Comparison of ENCODE assay signal across 1 cellular context in genomic region chr20:64024141-64024990, GRCh38.
TF ChIP-seq lines count a peak whose summit lies in the region.

No MANE protein-coding gene starts in this region.

TF ChIP-seq in HepG2, 621 proteins besides CTCF, POLR2A, EP300 and RAD21 (continued from another document):
- TF ChIP-seq, protein P1, sequence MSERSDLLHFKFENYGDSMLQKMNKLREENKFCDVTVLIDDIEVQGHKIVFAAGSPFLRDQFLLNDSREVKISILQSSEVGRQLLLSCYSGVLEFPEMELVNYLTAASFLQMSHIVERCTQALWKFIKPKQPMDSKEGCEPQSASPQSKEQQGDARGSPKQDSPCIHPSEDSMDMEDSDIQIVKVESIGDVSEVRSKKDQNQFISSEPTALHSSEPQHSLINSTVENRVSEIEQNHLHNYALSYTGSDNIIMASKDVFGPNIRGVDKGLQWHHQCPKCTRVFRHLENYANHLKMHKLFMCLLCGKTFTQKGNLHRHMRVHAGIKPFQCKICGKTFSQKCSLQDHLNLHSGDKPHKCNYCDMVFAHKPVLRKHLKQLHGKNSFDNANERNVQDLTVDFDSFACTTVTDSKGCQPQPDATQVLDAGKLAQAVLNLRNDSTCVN (CRISPR knock-in tag; IDR thresholded peaks at IDR 0.05; ENCODE audit: borderline replicate concordance), result peak; percentile 78; the same call in 1 of the 2 replicates
- TF ChIP-seq, protein P2, sequence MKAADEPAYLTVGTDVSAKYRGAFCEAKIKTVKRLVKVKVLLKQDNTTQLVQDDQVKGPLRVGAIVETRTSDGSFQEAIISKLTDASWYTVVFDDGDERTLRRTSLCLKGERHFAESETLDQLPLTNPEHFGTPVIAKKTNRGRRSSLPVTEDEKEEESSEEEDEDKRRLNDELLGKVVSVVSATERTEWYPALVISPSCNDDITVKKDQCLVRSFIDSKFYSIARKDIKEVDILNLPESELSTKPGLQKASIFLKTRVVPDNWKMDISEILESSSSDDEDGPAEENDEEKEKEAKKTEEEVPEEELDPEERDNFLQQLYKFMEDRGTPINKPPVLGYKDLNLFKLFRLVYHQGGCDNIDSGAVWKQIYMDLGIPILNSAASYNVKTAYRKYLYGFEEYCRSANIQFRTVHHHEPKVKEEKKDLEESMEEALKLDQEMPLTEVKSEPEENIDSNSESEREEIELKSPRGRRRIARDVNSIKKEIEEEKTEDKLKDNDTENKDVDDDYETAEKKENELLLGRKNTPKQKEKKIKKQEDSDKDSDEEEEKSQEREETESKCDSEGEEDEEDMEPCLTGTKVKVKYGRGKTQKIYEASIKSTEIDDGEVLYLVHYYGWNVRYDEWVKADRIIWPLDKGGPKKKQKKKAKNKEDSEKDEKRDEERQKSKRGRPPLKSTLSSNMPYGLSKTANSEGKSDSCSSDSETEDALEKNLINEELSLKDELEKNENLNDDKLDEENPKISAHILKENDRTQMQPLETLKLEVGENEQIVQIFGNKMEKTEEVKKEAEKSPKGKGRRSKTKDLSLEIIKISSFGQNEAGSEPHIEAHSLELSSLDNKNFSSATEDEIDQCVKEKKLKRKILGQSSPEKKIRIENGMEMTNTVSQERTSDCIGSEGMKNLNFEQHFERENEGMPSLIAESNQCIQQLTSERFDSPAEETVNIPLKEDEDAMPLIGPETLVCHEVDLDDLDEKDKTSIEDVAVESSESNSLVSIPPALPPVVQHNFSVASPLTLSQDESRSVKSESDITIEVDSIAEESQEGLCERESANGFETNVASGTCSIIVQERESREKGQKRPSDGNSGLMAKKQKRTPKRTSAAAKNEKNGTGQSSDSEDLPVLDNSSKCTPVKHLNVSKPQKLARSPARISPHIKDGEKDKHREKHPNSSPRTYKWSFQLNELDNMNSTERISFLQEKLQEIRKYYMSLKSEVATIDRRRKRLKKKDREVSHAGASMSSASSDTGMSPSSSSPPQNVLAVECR (CRISPR knock-in tag; IDR thresholded peaks at IDR 0.05; ENCODE audit: borderline replicate concordance), result peak; percentile 81
- TF ChIP-seq MTA3 (CRISPR knock-in tag; IDR thresholded peaks at IDR 0.05) (no peak), NONO (IDR thresholded peaks at IDR 0.05) (no peak), NONO (CRISPR knock-in tag; conservative IDR thresholded peaks at IDR 0.05) (peak; percentile 87), FOXO4 (CRISPR knock-in tag; conservative IDR thresholded peaks at IDR 0.05) (0 out of 2 replicates have a peak, but pooled peaks have one; percentile 5), MAFF (IDR thresholded peaks at IDR 0.05; ENCODE audit: low read depth, low read length) (no peak), PCBP2 (optimal IDR thresholded peaks at IDR 0.05; ENCODE audit: low read depth, low read length, poor library complexity, severe bottlenecking) (no peak), HDAC2 (CRISPR knock-in tag; IDR thresholded peaks at IDR 0.05) (peak; percentile 94), KAT8 (CRISPR knock-in tag; IDR thresholded peaks at IDR 0.05) (peak; percentile 76; the same call in 1 of the 2 replicates), ZHX2 (IDR thresholded peaks at IDR 0.05; ENCODE audit: low read depth) (0 out of 2 replicates have a peak, but pooled peaks have one; percentile 46), ZHX2 (CRISPR knock-in tag; IDR thresholded peaks at IDR 0.05; ENCODE audit: borderline replicate concordance) (no peak), RNF2 (conservative IDR thresholded peaks at IDR 0.05; ENCODE audit: low read depth) (peak; percentile 38; the same call in 1 of the 2 replicates), MXI1 (IDR thresholded peaks at IDR 0.05; ENCODE audit: borderline replicate concordance, low read depth, low read length) (peak; percentile 72; the same call in 1 of the 3 replicates), ZNF431 (CRISPR knock-in tag; IDR thresholded peaks at IDR 0.05; ENCODE audit: borderline replicate concordance, low read depth) (peak; percentile 88), ZNF180 (CRISPR knock-in tag; IDR thresholded peaks at IDR 0.05; ENCODE audit: borderline replicate concordance, low read depth) (0 out of 2 replicates have a peak, but pooled peaks have one; percentile 44), TFE3 (CRISPR knock-in tag; IDR thresholded peaks at IDR 0.05) (peak; percentile 66), ZNF772 (CRISPR knock-in tag; IDR thresholded peaks at IDR 0.05) (peak; percentile 92), SMYD3 (CRISPR knock-in tag; IDR thresholded peaks at IDR 0.05) (peak; percentile 92; the same call in 1 of the 2 replicates), MZF1 (CRISPR knock-in tag; IDR thresholded peaks at IDR 0.05; ENCODE audit: borderline replicate concordance) (no peak), RBM22 (optimal IDR thresholded peaks at IDR 0.05; ENCODE audit: low read length) (peak; percentile 85), ZNF775 (CRISPR knock-in tag; IDR thresholded peaks at IDR 0.05; ENCODE audit: borderline replicate concordance) (peak; percentile 63; the same call in 1 of the 2 replicates), ERF (CRISPR knock-in tag; IDR thresholded peaks at IDR 0.05) (no peak; the same call in 1 of the 2 replicates), REL (CRISPR knock-in tag; conservative IDR thresholded peaks at IDR 0.05) (no peak), HOXD1 (CRISPR knock-in tag; IDR thresholded peaks at IDR 0.05) (0 out of 2 replicates have a peak, but pooled peaks have one; percentile 62), PRMT3 (CRISPR knock-in tag; IDR thresholded peaks at IDR 0.05; ENCODE audit: borderline replicate concordance, low read depth) (no peak), ZNF337 (CRISPR knock-in tag; IDR thresholded peaks at IDR 0.05; ENCODE audit: borderline replicate concordance, low read depth) (peak; percentile 94; the same call in 1 of the 2 replicates), HIVEP1 (CRISPR knock-in tag; IDR thresholded peaks at IDR 0.05) (peak; percentile 82), GPN1 (CRISPR knock-in tag; IDR thresholded peaks at IDR 0.05; ENCODE audit: borderline replicate concordance) (no peak)
- TF ChIP-seq, protein P3, sequence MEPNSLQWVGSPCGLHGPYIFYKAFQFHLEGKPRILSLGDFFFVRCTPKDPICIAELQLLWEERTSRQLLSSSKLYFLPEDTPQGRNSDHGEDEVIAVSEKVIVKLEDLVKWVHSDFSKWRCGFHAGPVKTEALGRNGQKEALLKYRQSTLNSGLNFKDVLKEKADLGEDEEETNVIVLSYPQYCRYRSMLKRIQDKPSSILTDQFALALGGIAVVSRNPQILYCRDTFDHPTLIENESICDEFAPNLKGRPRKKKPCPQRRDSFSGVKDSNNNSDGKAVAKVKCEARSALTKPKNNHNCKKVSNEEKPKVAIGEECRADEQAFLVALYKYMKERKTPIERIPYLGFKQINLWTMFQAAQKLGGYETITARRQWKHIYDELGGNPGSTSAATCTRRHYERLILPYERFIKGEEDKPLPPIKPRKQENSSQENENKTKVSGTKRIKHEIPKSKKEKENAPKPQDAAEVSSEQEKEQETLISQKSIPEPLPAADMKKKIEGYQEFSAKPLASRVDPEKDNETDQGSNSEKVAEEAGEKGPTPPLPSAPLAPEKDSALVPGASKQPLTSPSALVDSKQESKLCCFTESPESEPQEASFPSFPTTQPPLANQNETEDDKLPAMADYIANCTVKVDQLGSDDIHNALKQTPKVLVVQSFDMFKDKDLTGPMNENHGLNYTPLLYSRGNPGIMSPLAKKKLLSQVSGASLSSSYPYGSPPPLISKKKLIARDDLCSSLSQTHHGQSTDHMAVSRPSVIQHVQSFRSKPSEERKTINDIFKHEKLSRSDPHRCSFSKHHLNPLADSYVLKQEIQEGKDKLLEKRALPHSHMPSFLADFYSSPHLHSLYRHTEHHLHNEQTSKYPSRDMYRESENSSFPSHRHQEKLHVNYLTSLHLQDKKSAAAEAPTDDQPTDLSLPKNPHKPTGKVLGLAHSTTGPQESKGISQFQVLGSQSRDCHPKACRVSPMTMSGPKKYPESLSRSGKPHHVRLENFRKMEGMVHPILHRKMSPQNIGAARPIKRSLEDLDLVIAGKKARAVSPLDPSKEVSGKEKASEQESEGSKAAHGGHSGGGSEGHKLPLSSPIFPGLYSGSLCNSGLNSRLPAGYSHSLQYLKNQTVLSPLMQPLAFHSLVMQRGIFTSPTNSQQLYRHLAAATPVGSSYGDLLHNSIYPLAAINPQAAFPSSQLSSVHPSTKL (CRISPR knock-in tag; IDR thresholded peaks at IDR 0.05), result peak; percentile 75
- TF ChIP-seq, protein P4, sequence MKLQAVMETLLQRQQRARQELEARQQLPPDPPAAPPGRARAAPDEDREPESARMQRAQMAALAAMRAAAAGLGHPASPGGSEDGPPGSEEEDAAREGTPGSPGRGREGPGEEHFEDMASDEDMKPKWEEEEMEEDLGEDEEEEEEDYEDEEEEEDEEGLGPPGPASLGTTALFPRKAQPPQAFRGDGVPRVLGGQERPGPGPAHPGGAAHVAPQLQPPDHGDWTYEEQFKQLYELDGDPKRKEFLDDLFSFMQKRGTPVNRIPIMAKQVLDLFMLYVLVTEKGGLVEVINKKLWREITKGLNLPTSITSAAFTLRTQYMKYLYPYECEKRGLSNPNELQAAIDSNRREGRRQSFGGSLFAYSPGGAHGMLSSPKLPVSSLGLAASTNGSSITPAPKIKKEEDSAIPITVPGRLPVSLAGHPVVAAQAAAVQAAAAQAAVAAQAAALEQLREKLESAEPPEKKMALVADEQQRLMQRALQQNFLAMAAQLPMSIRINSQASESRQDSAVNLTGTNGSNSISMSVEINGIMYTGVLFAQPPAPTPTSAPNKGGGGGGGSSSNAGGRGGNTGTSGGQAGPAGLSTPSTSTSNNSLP (IDR thresholded peaks at IDR 0.05; ENCODE audit: low read depth, low read length), result peak; percentile 90
- TF ChIP-seq, protein P5, sequence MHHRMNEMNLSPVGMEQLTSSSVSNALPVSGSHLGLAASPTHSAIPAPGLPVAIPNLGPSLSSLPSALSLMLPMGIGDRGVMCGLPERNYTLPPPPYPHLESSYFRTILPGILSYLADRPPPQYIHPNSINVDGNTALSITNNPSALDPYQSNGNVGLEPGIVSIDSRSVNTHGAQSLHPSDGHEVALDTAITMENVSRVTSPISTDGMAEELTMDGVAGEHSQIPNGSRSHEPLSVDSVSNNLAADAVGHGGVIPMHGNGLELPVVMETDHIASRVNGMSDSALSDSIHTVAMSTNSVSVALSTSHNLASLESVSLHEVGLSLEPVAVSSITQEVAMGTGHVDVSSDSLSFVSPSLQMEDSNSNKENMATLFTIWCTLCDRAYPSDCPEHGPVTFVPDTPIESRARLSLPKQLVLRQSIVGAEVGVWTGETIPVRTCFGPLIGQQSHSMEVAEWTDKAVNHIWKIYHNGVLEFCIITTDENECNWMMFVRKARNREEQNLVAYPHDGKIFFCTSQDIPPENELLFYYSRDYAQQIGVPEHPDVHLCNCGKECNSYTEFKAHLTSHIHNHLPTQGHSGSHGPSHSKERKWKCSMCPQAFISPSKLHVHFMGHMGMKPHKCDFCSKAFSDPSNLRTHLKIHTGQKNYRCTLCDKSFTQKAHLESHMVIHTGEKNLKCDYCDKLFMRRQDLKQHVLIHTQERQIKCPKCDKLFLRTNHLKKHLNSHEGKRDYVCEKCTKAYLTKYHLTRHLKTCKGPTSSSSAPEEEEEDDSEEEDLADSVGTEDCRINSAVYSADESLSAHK (CRISPR knock-in tag; IDR thresholded peaks at IDR 0.05; ENCODE audit: borderline replicate concordance), result no peak
TF ChIP-seq in HepG2: peak in this region for 302.
